In the genomic region with DNA sequence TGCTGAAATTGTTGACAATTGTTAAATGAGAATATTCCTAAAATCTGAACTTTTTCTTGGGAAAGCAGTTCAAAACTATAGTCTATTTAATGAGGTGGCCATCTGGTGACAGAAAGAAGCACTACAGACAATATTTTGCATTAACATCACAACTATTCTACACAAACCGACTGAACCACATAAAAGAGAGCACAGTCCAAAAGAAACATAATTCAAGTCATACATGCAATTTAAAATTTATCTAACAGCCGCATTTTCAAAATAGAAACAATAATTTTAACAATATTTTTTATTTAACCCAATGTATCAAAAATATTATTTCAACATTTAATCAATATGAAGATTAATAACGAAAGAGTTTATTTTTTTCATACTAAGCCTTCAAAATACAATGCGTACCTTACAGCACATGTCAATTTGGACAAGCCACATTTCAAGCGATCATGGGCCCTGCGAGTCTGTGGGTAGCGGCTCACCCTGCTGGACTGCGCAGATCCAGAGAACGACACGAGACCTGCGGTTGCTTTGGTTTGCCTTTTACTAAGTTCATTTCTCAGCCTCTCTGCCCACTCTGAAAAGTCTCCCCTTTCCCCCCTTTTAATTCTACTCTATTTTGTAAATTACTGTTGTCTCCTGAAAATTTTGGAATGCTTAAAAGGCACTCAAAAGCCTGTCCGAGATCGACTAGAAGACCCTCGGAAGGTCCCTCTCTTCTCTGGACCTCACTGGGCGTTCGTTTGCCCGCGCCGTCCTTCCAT, we compare ENCODE assay signal across 2 cellular contexts.
A peak's percentile ranks its signal among the peaks of the same experiment; 100 is the strongest.
TF ChIP-seq lines count a peak whose summit lies in the region.

No MANE protein-coding gene starts in this region.

TF ChIP-seq in GM12891, 5 proteins besides CTCF, POLR2A, EP300 and RAD21:
- TF ChIP-seq PAX5 (IDR thresholded peaks at IDR 0.05; ENCODE audit: insufficient read depth, low read length, severe bottlenecking), result no peak
- no peak for TF ChIP-seq TAF1 (IDR thresholded peaks at IDR 0.05; ENCODE audit: low read depth, low read length)
- TF ChIP-seq POLR2AphosphoS5 (IDR thresholded peaks at IDR 0.05; ENCODE audit: low read depth, low read length), result no peak
- TF ChIP-seq POU2F2 (IDR thresholded peaks at IDR 0.05; ENCODE audit: low read depth, low read length), result no peak
- no peak for TF ChIP-seq SPI1 (IDR thresholded peaks at IDR 0.05; ENCODE audit: low read depth, low read length)

TF ChIP-seq in IMR-90, 13 proteins besides CTCF, POLR2A, EP300 and RAD21:
- TF ChIP-seq RFX5 (IDR thresholded peaks at IDR 0.05; ENCODE audit: low read depth, low read length) (no peak), MXI1 (IDR thresholded peaks at IDR 0.05; ENCODE audit: borderline replicate concordance, low read depth, low read length) (no peak), RCOR1 (IDR thresholded peaks at IDR 0.05; ENCODE audit: insufficient replicate concordance, low read length) (no peak), USF2 (IDR thresholded peaks at IDR 0.05; ENCODE audit: low read depth, low read length) (no peak), CEBPB (IDR thresholded peaks at IDR 0.05; ENCODE audit: low read depth, low read length) (no peak), MAFK (IDR thresholded peaks at IDR 0.05; ENCODE audit: low read depth, low read length) (no peak), BHLHE40 (IDR thresholded peaks at IDR 0.05; ENCODE audit: low read depth, low read length) (peak; percentile 49; the same call in 1 of the 2 replicates), MAZ (IDR thresholded peaks at IDR 0.05; ENCODE audit: borderline replicate concordance, low read depth, low read length) (no peak), CHD1 (IDR thresholded peaks at IDR 0.05; ENCODE audit: low read depth, low read length) (no peak), SMC3 (IDR thresholded peaks at IDR 0.05; ENCODE audit: low read depth, low read length) (peak; percentile 37; the same call in 1 of the 2 replicates), FOS (IDR thresholded peaks at IDR 0.05; ENCODE audit: low read depth, low read length) (no peak), NFE2L2 (IDR thresholded peaks at IDR 0.05; ENCODE audit: low read depth, low read length) (no peak)
- TF ChIP-seq, protein P1, sequence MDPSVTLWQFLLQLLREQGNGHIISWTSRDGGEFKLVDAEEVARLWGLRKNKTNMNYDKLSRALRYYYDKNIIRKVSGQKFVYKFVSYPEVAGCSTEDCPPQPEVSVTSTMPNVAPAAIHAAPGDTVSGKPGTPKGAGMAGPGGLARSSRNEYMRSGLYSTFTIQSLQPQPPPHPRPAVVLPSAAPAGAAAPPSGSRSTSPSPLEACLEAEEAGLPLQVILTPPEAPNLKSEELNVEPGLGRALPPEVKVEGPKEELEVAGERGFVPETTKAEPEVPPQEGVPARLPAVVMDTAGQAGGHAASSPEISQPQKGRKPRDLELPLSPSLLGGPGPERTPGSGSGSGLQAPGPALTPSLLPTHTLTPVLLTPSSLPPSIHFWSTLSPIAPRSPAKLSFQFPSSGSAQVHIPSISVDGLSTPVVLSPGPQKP (IDR thresholded peaks at IDR 0.05; ENCODE audit: borderline replicate concordance, low read depth, low read length), result no peak
